In genomic region chr21:33936221-33937038, GRCh38 we compare ENCODE assay signal across 12 cellular contexts. TPM values are rescaled to one million over a fixed set of nuclear protein-coding genes. Genes with fewer than 3 reads are reported as not detected.
A peak's percentile ranks its signal among the peaks of the same experiment; 100 is the strongest.
DNase-seq lines count a peak whose midpoint lies in the region; ATAC-seq, FAIRE-seq and TF ChIP-seq lines count a peak whose summit lies in the region.
"Had no signal": no experiment of that assay in that cellular context is flagged by ENCODE, and none has a peak within 500 bp of the region (broad histone marks: within the 10 kb centered on the region; RNA-seq: fewer than 3 reads in every experiment).

No MANE protein-coding gene starts in this region.

- H3K27ac ChIP-seq in gastroesophageal sphincter (peak overlapping the region in 1 of 4 donors; percentile 11), thymus (ENCODE audit: low read depth) (peak overlapping the region; percentile 92), small intestine (ENCODE audit: low read depth in 1 of 2, low read length in 1 of 2) (peak overlapping the region in 1 of 2 donors; percentile 64)
- H3K27ac ChIP-seq: hepatocyte had no signal

- peaks cover 75% of the 10 kb centered on the region for H3K36me3 Mint-ChIP-seq in activated CD8-positive, alpha-beta memory T cell treated with anti-CD3 and anti-CD28 coated beads, Interleukin-2, amount 10 ng/mL, durations not matched to agents 7 days and 5 days
- H3K36me3 Mint-ChIP-seq: naive B cell had no signal

- H3K27me3 Mint-ChIP-seq in activated CD8-positive, alpha-beta memory T cell treated with anti-CD3 and anti-CD28 coated beads, Interleukin-2, amount 10 ng/mL, durations not matched to agents 7 days and 5 days, result no peaks in the 10 kb centered on the region
- H3K27me3 Mint-ChIP-seq: naive B cell had no signal

- H3K9me3 ChIP-seq in gastroesophageal sphincter, result no peaks in the 10 kb centered on the region
- H3K9me3 ChIP-seq in thymus (ENCODE audit: control insufficient read depth), result no peaks in the 10 kb centered on the region
- no peaks in the 10 kb centered on the region for H3K9me3 ChIP-seq in small intestine (ENCODE audit: control insufficient read depth, low read depth)

- ATAC-seq in activated CD8-positive, alpha-beta memory T cell treated with anti-CD3 and anti-CD28 coated beads, Interleukin-2, amount 10 ng/mL, durations not matched to agents 7 days and 5 days, result no peak
- ATAC-seq in gastroesophageal sphincter (peak; percentile 56), GM21390 (IDR thresholded peaks at IDR 0.05; ENCODE audit: unreplicated experiment) (no peak)
- ATAC-seq: activated CD4-positive, CD25-positive, alpha-beta regulatory T cell treated with anti-CD3 and anti-CD28 coated beads, Interleukin-2, amount 50 U/mL, for 24 hours had no signal

- H3K4me1 ChIP-seq in gastroesophageal sphincter (peaks cover 3 to 33% (median 7%) of the 10 kb centered on the region in 3 donors), thymus (ENCODE audit: control insufficient read depth, insufficient read depth, low read length) (peaks cover 42% of the 10 kb centered on the region), small intestine (ENCODE audit: control insufficient read depth in 2 of 2, insufficient read depth in 1 of 2, low read depth in 1 of 2, low read length in 1 of 2) (peaks cover 2 to 3% of the 10 kb centered on the region in 2 donors)

- no peak for TF ChIP-seq CTCF in gastroesophageal sphincter (IDR thresholded peaks at IDR 0.05)

- H3K27ac Mint-ChIP-seq in activated CD8-positive, alpha-beta memory T cell treated with anti-CD3 and anti-CD28 coated beads, Interleukin-2, amount 10 ng/mL, durations not matched to agents 7 days and 5 days, result peak overlapping the region; percentile 93
- H3K27ac Mint-ChIP-seq: naive B cell had no signal

- no peak for TF ChIP-seq POLR2A in gastroesophageal sphincter (IDR thresholded peaks at IDR 0.05)

- WGBS in gastroesophageal sphincter (ENCODE audit: low coverage in 1 of 2), 2 donors, result 39 to 80% methylated on average over 2 of the region's 5 CpGs
- 58% methylated on average over 5 of the region's 5 CpGs for WGBS in thymus
- WGBS in small intestine, 3 donors, result 64 to 76% (median 68%) methylated on average over 5 of the region's 5 CpGs

- no peaks in the 10 kb centered on the region for H3K9me3 Mint-ChIP-seq in activated CD8-positive, alpha-beta memory T cell treated with anti-CD3 and anti-CD28 coated beads, Interleukin-2, amount 10 ng/mL, durations not matched to agents 7 days and 5 days (ENCODE audit: low read depth)

- H3K4me3 Mint-ChIP-seq in activated CD8-positive, alpha-beta memory T cell treated with anti-CD3 and anti-CD28 coated beads, Interleukin-2, amount 10 ng/mL, durations not matched to agents 7 days and 5 days, result peak overlapping the region; percentile 45

- CTCF ChIA-PET in activated CD8-positive, alpha-beta memory T cell treated with anti-CD3 and anti-CD28 coated beads, Interleukin-2, amount 10 ng/mL, durations not matched to agents 7 days and 5 days (lab: Charles Lee), result interaction anchor here (1.5 to 10.7 kb wide), 3 partner anchors 12 to 39 kb away, joined by 6 to 122 read pairs (median 7); no protein-coding TSS in a partner anchor

- peaks cover 61% of the 10 kb centered on the region for H3K4me1 Mint-ChIP-seq in activated CD8-positive, alpha-beta memory T cell treated with anti-CD3 and anti-CD28 coated beads, Interleukin-2, amount 10 ng/mL, durations not matched to agents 7 days and 5 days

- H3K36me3 ChIP-seq in gastroesophageal sphincter (no peaks in the 10 kb centered on the region), thymus (ENCODE audit: control insufficient read depth, insufficient read depth) (peaks cover 7% of the 10 kb centered on the region), small intestine (ENCODE audit: control insufficient read depth in 2 of 2, insufficient read depth in 2 of 2, low read length in 2 of 2) (no peaks in the 10 kb centered on the region)

- no peak overlapping the region for H3K4me3 ChIP-seq in gastroesophageal sphincter
- no peak overlapping the region for H3K4me3 ChIP-seq in thymus (ENCODE audit: low read length)
- no peak overlapping the region for H3K4me3 ChIP-seq in small intestine (ENCODE audit: low read depth in 1 of 2, low read length in 2 of 2)
- H3K4me3 ChIP-seq: hepatocyte had no signal

- H3K27me3 ChIP-seq in gastroesophageal sphincter (no peaks in the 10 kb centered on the region), thymus (ENCODE audit: control insufficient read depth, insufficient read depth) (no peaks in the 10 kb centered on the region), small intestine (ENCODE audit: control insufficient read depth in 2 of 2, insufficient read depth in 2 of 2, low read length in 2 of 2) (no peaks in the 10 kb centered on the region)
- H3K27me3 ChIP-seq: hepatocyte had no signal

- DNase-seq in activated gamma-delta T cell treated with Interleukin-2 at 50 U/mL for 16 hours (peak; percentile 76), activated gamma-delta T cell (lab: John Stamatoyannopoulos, UW) (no peak), HuH-7.5 (ENCODE audit: low spot score) (no peak), small intestine (no peak)
- no peak for DNase-seq in activated CD8-positive, alpha-beta memory T cell treated with anti-CD3 and anti-CD28 coated beads, Interleukin-2, amount 10 ng/mL, durations not matched to agents 7 days and 5 days
- DNase-seq: naive B cell; stimulated activated CD4-positive, alpha-beta T cell treated with anti-CD3 and anti-CD28 coated beads, Interleukin-4, amount 100 ng/mL, for 4 hours had no signal

- no peak for TF ChIP-seq EP300 in gastroesophageal sphincter (IDR thresholded peaks at IDR 0.05)

- FAIRE-seq in small intestine (lab: Jason Lieb, UNC), result no peak

RNA-seq across cellular contexts. Expression of gene ATP5PO, which starts 20.8 kb away (rescaled TPM):
- 100 to 1,000 TPM; 186 to 205 TPM for total RNA-seq in activated CD8-positive, alpha-beta memory T cell treated with anti-CD3 and anti-CD28 coated beads, Interleukin-2, amount 10 ng/mL, durations not matched to agents 7 days and 5 days
- total RNA-seq in gastroesophageal sphincter, result 100 to 1,000 TPM; 133 to 311 (median 214) TPM
- 294 TPM for polyA plus RNA-seq in thymus
- polyA plus RNA-seq in small intestine, result 100 to 1,000 TPM; 458 to 904 (median 722) TPM
